Comparison of ENCODE assay signal across 8 cellular contexts in genomic region chr2:112481050-112481527, GRCh38. TPM values are rescaled to one million over a fixed set of nuclear protein-coding genes. Genes with fewer than 3 reads are reported as not detected.
DNase-seq lines count a peak whose midpoint lies in the region; ATAC-seq and TF ChIP-seq lines count a peak whose summit lies in the region.

No MANE protein-coding gene starts in this region.

- no peaks in the 10 kb centered on the region for H3K36me3 ChIP-seq in ACC112 (ENCODE audit: insufficient read depth, low read length)

- H3K4me3 Mint-ChIP-seq in WTC11 = peak overlapping the region; percentile 90

- POLR2A ChIA-PET in WTC11 (lab: Charles Lee) = no interaction called here

- peaks cover 17% of the 10 kb centered on the region for H3K4me1 ChIP-seq in ACC112 (ENCODE audit: control insufficient read depth, insufficient read depth, low read length, unreplicated experiment)

- H2AFZ ChIP-seq in ACC112 (ENCODE audit: low read length, unreplicated experiment) = peak overlapping the region; percentile 78

- H3K27ac Mint-ChIP-seq in WTC11 = peak overlapping the region; percentile 86

- no peaks in the 10 kb centered on the region for H3K27me3 ChIP-seq in ACC112 (ENCODE audit: insufficient read depth, low read length)

- no peaks in the 10 kb centered on the region for H3K9me3 Mint-ChIP-seq in WTC11

- peak; percentile 56 for ATAC-seq in GM18858 (IDR thresholded peaks at IDR 0.05; ENCODE audit: unreplicated experiment)
- peak; percentile 76 for ATAC-seq in HG03095 (IDR thresholded peaks at IDR 0.05; ENCODE audit: unreplicated experiment)
- peak; percentile 86 for ATAC-seq in WTC11

- CTCF ChIA-PET in WTC11 (lab: Charles Lee) = interaction anchor here (0.6 to 1.0 kb wide), 4 partner anchors 12 to 221 kb away, joined by 3 read pairs; no protein-coding TSS in a partner anchor

- H3K27ac ChIP-seq in ACC112 (ENCODE audit: low read depth, low read length) = peak overlapping the region; percentile 51

- DNase-seq in NCI-H2196 treated with DMSO at 0.1 percent for 48 hours (lab: John Stamatoyannopoulos, UW; ENCODE audit: unreplicated experiment) (peak; percentile 73), WTC11 (ENCODE audit: low spot score) (peak; percentile 85), cardiac fibroblast (ENCODE audit: low read depth in 2 of 2) (peak; percentile 83), islet precursor cell (peak; percentile 92)
- peak; percentile 80 for DNase-seq in stimulated activated CD4-positive, alpha-beta T cell treated with anti-CD3 and anti-CD28 coated beads, Interleukin-12 subunit alpha, Interleukin-12 subunit beta, amount 100 ng/mL, for 4 hours

- H3K4me3 ChIP-seq in ACC112 (ENCODE audit: low read depth, low read length) = peak overlapping the region; percentile 89
- peak overlapping the region; percentile 65 to 82 for H3K4me3 ChIP-seq in cardiac fibroblast (replicated peaks in 1 of 2; ENCODE audit: low read depth in 2 of 2, low read length in 2 of 2)

- H3K4me1 Mint-ChIP-seq in WTC11 = peaks cover 13% of the 10 kb centered on the region

- TF ChIP-seq CTCF in WTC11 (IDR thresholded peaks at IDR 0.05) = no peak
- TF ChIP-seq CTCF in cardiac fibroblast (IDR thresholded peaks at IDR 0.05; ENCODE audit: low read depth, low read length) = peak; percentile 91

- peaks cover 22% of the 10 kb centered on the region for H3K27me3 Mint-ChIP-seq in WTC11 (ENCODE audit: low read depth)

- H3K79me2 ChIP-seq in ACC112 (ENCODE audit: control insufficient read depth, insufficient read depth, low read length, unreplicated experiment) = peaks cover 36% of the 10 kb centered on the region

- H3K36me3 Mint-ChIP-seq in WTC11 = peaks cover 11% of the 10 kb centered on the region; the same call in 1 of the 2 replicates

TF ChIP-seq in WTC11, 78 proteins besides CTCF, POLR2A, EP300 and RAD21 (continues in another document):
- TF ChIP-seq NFE2L1 (CRISPR knock-in tag; IDR thresholded peaks at IDR 0.05) (no peak), ZNF281 (CRISPR knock-in tag; IDR thresholded peaks at IDR 0.05) (0 out of 2 replicates have a peak, but pooled peaks have one; percentile 58), TEAD1 (CRISPR knock-in tag; IDR thresholded peaks at IDR 0.05) (0 out of 2 replicates have a peak, but pooled peaks have one; percentile 21), ZMAT4 (CRISPR knock-in tag; IDR thresholded peaks at IDR 0.05) (no peak), ZNF532 (CRISPR knock-in tag; IDR thresholded peaks at IDR 0.05; ENCODE audit: borderline replicate concordance) (no peak), MAX (CRISPR knock-in tag; IDR thresholded peaks at IDR 0.05) (peak; percentile 80), CREB1 (CRISPR knock-in tag; IDR thresholded peaks at IDR 0.05) (no peak), HMGXB4 (CRISPR knock-in tag; IDR thresholded peaks at IDR 0.05) (peak; percentile 67; the same call in 1 of the 2 replicates), SMAD4 (CRISPR knock-in tag; IDR thresholded peaks at IDR 0.05) (no peak), ATF3 (CRISPR knock-in tag; conservative IDR thresholded peaks at IDR 0.05) (no peak), ZNF219 (CRISPR knock-in tag; IDR thresholded peaks at IDR 0.05; ENCODE audit: borderline replicate concordance) (no peak), OVOL2 (CRISPR knock-in tag; IDR thresholded peaks at IDR 0.05; ENCODE audit: borderline replicate concordance) (no peak), ZNF423 (CRISPR knock-in tag; IDR thresholded peaks at IDR 0.05) (no peak), ESRRA (CRISPR knock-in tag; IDR thresholded peaks at IDR 0.05; ENCODE audit: borderline replicate concordance) (no peak), GABPB1 (CRISPR knock-in tag; IDR thresholded peaks at IDR 0.05) (peak; percentile 49; the same call in 1 of the 2 replicates), SMAD3 (CRISPR knock-in tag; IDR thresholded peaks at IDR 0.05; ENCODE audit: borderline replicate concordance) (0 out of 2 replicates have a peak, but pooled peaks have one; percentile 17), NR2C2 (CRISPR knock-in tag; IDR thresholded peaks at IDR 0.05) (peak; percentile 58; the same call in 1 of the 2 replicates), EMX1 (CRISPR knock-in tag; IDR thresholded peaks at IDR 0.05) (no peak), USF1 (CRISPR knock-in tag; IDR thresholded peaks at IDR 0.05) (no peak)

RNA-seq across cellular contexts. Expression of gene TTL, which starts 0.9 kb away (rescaled TPM):
- 39.9 to 44.2 TPM (median 42.4 TPM) in 3 replicates for total RNA-seq in WTC11 (2021)

RNA-seq across cellular contexts. Expression of gene RGPD8, which starts 47.6 kb away (rescaled TPM):
- 8.3 to 8.9 TPM (median 8.3 TPM) in 3 replicates for total RNA-seq in WTC11 (2021)

Comparison
In these comparisons a context has a peak if more than half of its experiments do, and no peak if none do; other contexts are left out.
1. Peak in every context shown above with its lines: DNase-seq, ATAC-seq, H3K4me3 ChIP-seq and H3K27ac ChIP-seq.